14 cellular contexts compared by ENCODE assay signal in the genomic region with DNA sequence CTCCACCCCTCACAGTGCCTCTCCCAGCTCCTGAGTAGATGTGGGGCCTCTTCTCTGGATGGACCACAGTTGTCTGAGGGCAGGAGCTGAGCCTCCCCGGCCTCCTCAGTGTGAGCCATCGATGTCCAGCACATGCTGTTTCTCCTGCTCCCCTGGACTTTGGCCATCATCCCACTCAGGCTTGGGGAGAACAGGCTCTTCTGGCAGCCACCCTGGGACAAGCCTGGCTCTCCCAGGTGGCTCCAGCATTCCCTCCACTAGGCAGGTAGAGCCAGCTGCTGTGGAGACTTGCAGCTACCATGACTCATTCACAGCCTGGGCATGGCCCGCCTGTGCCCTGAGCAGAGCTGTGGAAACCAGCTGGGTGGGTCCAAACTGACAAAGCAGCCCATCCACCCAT.
DNase-seq lines count a peak whose midpoint lies in the region; ATAC-seq, FAIRE-seq and TF ChIP-seq lines count a peak whose summit lies in the region.
"Had no signal": no experiment of that assay in that cellular context is flagged by ENCODE, and none has a peak within 500 bp of the region (broad histone marks: within the 10 kb centered on the region; RNA-seq: fewer than 3 reads in every experiment).

No MANE protein-coding gene starts in this region.

- H2BK12ac ChIP-seq in H1 (ENCODE audit: low read depth, low read length) (no peak overlapping the region), mesenchymal stem cell (ENCODE audit: low read length in 2 of 2) (no peak overlapping the region)

- H2BK5ac ChIP-seq in H1 (ENCODE audit: low read depth, low read length) (no peak overlapping the region), mesenchymal stem cell (ENCODE audit: low read depth, low read length, poor library complexity, severe bottlenecking) (no peak overlapping the region)

- no peak for FAIRE-seq in H1 (lab: Jason Lieb, UNC)

- H4K8ac ChIP-seq in H1 (ENCODE audit: extremely low read depth, insufficient read depth, low read length) (no peak overlapping the region; the same call in 1 of the 2 replicates), mesenchymal stem cell (ENCODE audit: low read length) (peak overlapping the region; percentile 35)

- H3K14ac ChIP-seq in H1 (ENCODE audit: insufficient read length) (no peak overlapping the region), mesenchymal stem cell (ENCODE audit: low read length in 2 of 2) (no peak overlapping the region)

- H3K4me2 ChIP-seq in H1 (ENCODE audit: insufficient read depth in 1 of 2, low read depth in 2 of 2, low read length in 2 of 2) (no peak overlapping the region), mesenchymal stem cell (ENCODE audit: low read length, poor library complexity, severe bottlenecking) (no peak overlapping the region)

- H3K27ac ChIP-seq in right atrium auricular region = no peak overlapping the region
- H3K27ac ChIP-seq in H1 (ENCODE audit: low read depth, low read length) = no peak overlapping the region
- H3K27ac ChIP-seq in mesenchymal stem cell (ENCODE audit: low read length, poor library complexity, severe bottlenecking) = no peak overlapping the region
- no peak overlapping the region for H3K27ac ChIP-seq in substantia nigra (ENCODE audit: low read depth, low read length, poor library complexity, severe bottlenecking)
- H3K27ac ChIP-seq: adrenal gland had no signal

- peak; percentile 45 for ATAC-seq in Right ventricle myocardium inferior
- ATAC-seq: activated CD4-positive, CD25-positive, alpha-beta regulatory T cell treated with anti-CD3 and anti-CD28 coated beads, Interleukin-2, amount 50 U/mL, for 24 hours; CD8-positive, alpha-beta T cell had no signal

- TF ChIP-seq EP300 in H1 (IDR thresholded peaks at IDR 0.05; ENCODE audit: borderline replicate concordance in 1 of 2, low read depth in 2 of 2, low read length in 2 of 2) = no peak

- H3K27me3 ChIP-seq in right atrium auricular region (no peaks in the 10 kb centered on the region), H1 (replicated peaks in 1 of 4; ENCODE audit: control insufficient read depth in 3 of 4, extremely low read depth in 1 of 4, insufficient read depth in 3 of 4, low read length in 3 of 4) (no peaks in the 10 kb centered on the region), mesenchymal stem cell (ENCODE audit: control insufficient read depth in 1 of 2, insufficient read depth in 1 of 2, low read length in 2 of 2) (no peaks in the 10 kb centered on the region)
- H3K27me3 ChIP-seq: adrenal gland had no signal

- H3K4me1 ChIP-seq in right atrium auricular region (peaks cover 0 to 20% of the 10 kb centered on the region in 2 donors), H1 (replicated peaks in 1 of 4; ENCODE audit: control insufficient read depth in 3 of 4, insufficient read depth in 4 of 4, low read length in 3 of 4) (0 out of 7 replicates have a peak, but pooled peaks cover 0 to 2% (median 0%) of the 10 kb centered on the region in 4 experiments), mesenchymal stem cell (ENCODE audit: control insufficient read depth, insufficient read depth, low read depth, low read length) (peaks cover 14% of the 10 kb centered on the region)

- DNase-seq in Right ventricle myocardium inferior (ENCODE audit: missing footprints) (no peak), right atrium auricular region (ENCODE audit: low spot score) (no peak), H1 (ENCODE audit: low read depth in 1 of 2, low spot score in 2 of 2) (no peak), mesenchymal stem cell (no peak), substantia nigra (lab: John Stamatoyannopoulos, UW) (no peak), NCI-H82 treated with DMSO at 0.1 percent for 48 hours (lab: John Stamatoyannopoulos, UW; ENCODE audit: unreplicated experiment) (no peak), NCI-H2107 (lab: John Stamatoyannopoulos, UW) (no peak), activated T-cell treated with anti-CD3 and anti-CD28 coated beads for 4 hours (no peak)
- DNase-seq: CD8-positive, alpha-beta T cell; cortex of kidney; MV-4-11; naive B cell had no signal

- H2BK15ac ChIP-seq in H1 (ENCODE audit: low read length) (0 out of 2 replicates have a peak overlapping the region, but pooled peaks have one; percentile 29), mesenchymal stem cell (ENCODE audit: low read depth, poor library complexity, severe bottlenecking) (no peak overlapping the region)

- H3K36me3 ChIP-seq in right atrium auricular region = no peaks in the 10 kb centered on the region
- H3K36me3 ChIP-seq in H1 (ENCODE audit: control insufficient read depth in 2 of 4, insufficient read depth in 4 of 4, low read length in 3 of 4) = no peaks in the 10 kb centered on the region
- no peaks in the 10 kb centered on the region for H3K36me3 ChIP-seq in mesenchymal stem cell (ENCODE audit: control insufficient read depth in 1 of 2, insufficient read depth in 2 of 2, low read depth in 1 of 2, low read length in 2 of 2)
- H3K36me3 ChIP-seq: adrenal gland had no signal

- H3K56ac ChIP-seq in H1 (replicated peaks; ENCODE audit: insufficient read length, low read depth, low read length) = no peak overlapping the region

- no peak overlapping the region for H2BK20ac ChIP-seq in H1 (ENCODE audit: low read length)

- H2AFZ ChIP-seq in H1 (ENCODE audit: low read length) (no peak overlapping the region), mesenchymal stem cell (ENCODE audit: low read depth, low read length) (no peak overlapping the region)

- H3K18ac ChIP-seq in H1 (ENCODE audit: extremely low read depth, low read length) (no peak overlapping the region; the same call in 1 of the 2 replicates), mesenchymal stem cell (ENCODE audit: low read depth in 1 of 2, low read length in 2 of 2) (peak overlapping the region in 1 of 2 experiments; percentile 37)

- H4K5ac ChIP-seq in H1 (ENCODE audit: insufficient read length, low read depth, low read length) = no peak overlapping the region

- no peaks in the 10 kb centered on the region for H3K9me3 ChIP-seq in right atrium auricular region
- H3K9me3 ChIP-seq in H1 (ENCODE audit: insufficient read depth in 2 of 2, low read depth in 1 of 2, low read length in 1 of 2) = no peaks in the 10 kb centered on the region
- no peaks in the 10 kb centered on the region for H3K9me3 ChIP-seq in mesenchymal stem cell (ENCODE audit: control insufficient read depth, low read length)
- H3K9me3 ChIP-seq: adrenal gland had no signal

- H2BK120ac ChIP-seq in H1 (replicated peaks; ENCODE audit: low read depth, low read length) = no peak overlapping the region
- H2BK120ac ChIP-seq in mesenchymal stem cell (ENCODE audit: low read depth, low read length) = no peak overlapping the region

- no peak for TF ChIP-seq POLR2A in H1 (IDR thresholded peaks at IDR 0.05; ENCODE audit: control extremely low read depth in 1 of 2, low read depth in 2 of 2, low read length in 2 of 2)

- H2AK5ac ChIP-seq in H1 (ENCODE audit: low read depth, low read length) (no peak overlapping the region), mesenchymal stem cell (ENCODE audit: low read length, severe bottlenecking) (no peak overlapping the region)

- H3K4me3 ChIP-seq in right atrium auricular region (no peak overlapping the region), H1 (ENCODE audit: extremely low read depth in 1 of 4, insufficient read depth in 2 of 4, low read depth in 3 of 4, low read length in 4 of 4) (no peak overlapping the region), mesenchymal stem cell (ENCODE audit: insufficient read depth in 1 of 2, low read depth in 1 of 2, low read length in 2 of 2) (no peak overlapping the region)
- H3K4me3 ChIP-seq: adrenal gland had no signal

- H3K4ac ChIP-seq in H1 (replicated peaks; ENCODE audit: insufficient read length, low read depth, low read length) (no peak overlapping the region), mesenchymal stem cell (ENCODE audit: low read depth in 1 of 2, low read length in 2 of 2) (no peak overlapping the region)

- CTCF ChIA-PET in H1 (lab: Charles Lee; ENCODE audit: partially characterized antibody) = interaction anchor here (0.6 to 2.7 kb wide), 12 partner anchors 8 to 106 kb away, joined by 3 to 14 read pairs (median 4); no protein-coding TSS in a partner anchor

- H3K23ac ChIP-seq in H1 (ENCODE audit: insufficient read length) = no peak overlapping the region
- no peak overlapping the region for H3K23ac ChIP-seq in mesenchymal stem cell (ENCODE audit: low read length in 2 of 2)

- intact Hi-C loops in Right ventricle myocardium inferior (cut with DNase I) = no loop called here

- H3K23me2 ChIP-seq in H1 (ENCODE audit: low read depth, low read length) = no peaks in the 10 kb centered on the region

- no peaks in the 10 kb centered on the region for H3K79me2 ChIP-seq in H1 (ENCODE audit: control insufficient read depth in 1 of 2, insufficient read depth in 2 of 2, low read length in 2 of 2)

- H3K79me1 ChIP-seq in H1 (ENCODE audit: low read depth, low read length) = no peaks in the 10 kb centered on the region
- H3K79me1 ChIP-seq in mesenchymal stem cell (replicated peaks; ENCODE audit: low read length, poor library complexity, severe bottlenecking) = no peaks in the 10 kb centered on the region

- TF ChIP-seq CTCF in right atrium auricular region (IDR thresholded peaks at IDR 0.05) = no peak
- no peak for TF ChIP-seq CTCF in H1 (IDR thresholded peaks at IDR 0.05; ENCODE audit: control extremely low read depth in 1 of 3, insufficient read depth in 1 of 3, low read depth in 1 of 3, low read length in 3 of 3)

- no peak for TF ChIP-seq RAD21 in H1 (IDR thresholded peaks at IDR 0.05 in 1 of 2, conservative IDR thresholded peaks at IDR 0.05 in 1 of 2; ENCODE audit: low read depth in 2 of 2, low read length in 2 of 2)

- H4K20me1 ChIP-seq in H1 (replicated peaks in 1 of 2; ENCODE audit: control insufficient read depth in 1 of 2, insufficient read depth in 2 of 2, low read length in 2 of 2) = no peaks in the 10 kb centered on the region

- POLR2A ChIA-PET in H1 (lab: Charles Lee; ENCODE audit: partially characterized antibody) = interaction anchor here (5.0 kb wide), 1 partner anchor 17 kb away, joined by 38 read pairs; no protein-coding TSS in a partner anchor

- H3K9ac ChIP-seq in H1 (replicated peaks in 1 of 4; ENCODE audit: extremely low read depth in 1 of 4, low read depth in 3 of 4, low read length in 3 of 4) (no peak overlapping the region), mesenchymal stem cell (ENCODE audit: low read length) (no peak overlapping the region)

- 85% methylated on average over 3 of the region's 3 CpGs; no CpG with 5 or more reads in 1 of the 2 experiments for WGBS in H1 (ENCODE audit: extremely low coverage in 1 of 2, insufficient coverage in 1 of 2, insufficient read length in 1 of 2, insufficient replicate concordance in 2 of 2, low coverage in 1 of 2, low lambda C conversion rate in 2 of 2, missing lambda C conversion rate in 1 of 2), 2 experiments
- WGBS in mesenchymal stem cell = 89% methylated on average over 3 of the region's 3 CpGs

- H4K91ac ChIP-seq in H1 (replicated peaks; ENCODE audit: insufficient read length, low read length) (no peak overlapping the region), mesenchymal stem cell (ENCODE audit: low read length) (no peak overlapping the region)

TF ChIP-seq in H1, 55 proteins besides CTCF, POLR2A, EP300 and RAD21 (continues in another document):
- TF ChIP-seq GTF2F1 (IDR thresholded peaks at IDR 0.05; ENCODE audit: borderline replicate concordance, low read depth, low read length) (no peak), RNF2 (IDR thresholded peaks at IDR 0.05; ENCODE audit: borderline replicate concordance, low read depth, low read length, missing control alignments, poor library complexity, severe bottlenecking) (no peak), YY1 (IDR thresholded peaks at IDR 0.05; ENCODE audit: low read depth, low read length) (no peak)
